ENCODE assay signal across 9 cellular contexts in the genomic region with DNA sequence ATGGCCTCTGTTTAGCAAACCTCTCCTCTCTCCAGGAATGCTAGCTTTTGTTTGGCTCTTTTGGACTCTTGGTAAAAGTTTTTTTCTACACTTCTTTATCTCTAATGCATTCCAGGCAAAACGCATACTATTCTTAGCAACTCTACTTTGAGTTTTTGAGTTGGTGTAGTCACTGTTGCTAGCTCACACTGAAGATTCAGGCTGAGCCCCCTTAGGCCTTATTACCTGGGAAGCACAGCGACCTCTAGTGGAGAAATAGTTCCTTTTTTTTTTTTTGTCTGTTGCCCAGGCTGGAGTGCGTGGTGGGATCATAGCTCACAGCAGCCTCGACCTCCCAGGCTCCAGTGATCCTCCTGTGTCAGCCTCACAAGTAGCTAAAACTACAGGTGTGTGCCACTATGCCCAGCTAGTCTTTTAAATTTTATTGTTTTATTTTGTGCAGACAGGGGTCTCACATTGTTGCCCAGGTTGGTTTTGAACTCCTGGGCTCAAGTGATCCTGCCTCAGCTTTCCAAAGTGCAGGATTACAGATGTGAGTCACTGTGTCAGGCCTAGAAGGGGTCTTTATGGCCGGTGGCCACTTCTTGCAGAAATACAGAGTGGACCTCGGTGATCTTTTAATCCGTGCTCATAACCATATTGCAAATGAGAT.
DNase-seq lines count a peak whose midpoint lies in the region; ATAC-seq and TF ChIP-seq lines count a peak whose summit lies in the region.
"Had no signal": no experiment of that assay in that cellular context is flagged by ENCODE, and none has a peak within 500 bp of the region (broad histone marks: within the 10 kb centered on the region; RNA-seq: fewer than 3 reads in every experiment).

No MANE protein-coding gene starts in this region.

- intact Hi-C loops in adrenal gland (cut with DNase I), result loop anchor here (5.0 to 10.0 kb wide), 2 partner anchors 92 to 100 kb away; no protein-coding TSS in a partner anchor

- TF ChIP-seq CTCF in adrenal gland (IDR thresholded peaks at IDR 0.05) (peak; percentile 31 to 73 (median 60)), thoracic aorta (IDR thresholded peaks at IDR 0.05) (peak; percentile 69)

- WGBS in adrenal gland, 4 donors, result 31 to 38% (median 35%) methylated on average over 7 of the region's 7 CpGs

- in situ Hi-C loops in Caki2 (cut with HindIII; ENCODE audit: low pct_unique_long_range_greater_than_20kb, low sequenced_read_pairs), result no loop called here

- no peaks in the 10 kb centered on the region for H3K9me3 ChIP-seq in adrenal gland (replicated peaks in 1 of 3)
- H3K9me3 ChIP-seq in thoracic aorta, result no peaks in the 10 kb centered on the region

- H3K27me3 ChIP-seq in adrenal gland, result peaks cover 3% of the 10 kb centered on the region
- H3K27me3 ChIP-seq in thoracic aorta (replicated peaks; ENCODE audit: insufficient read depth), result no peaks in the 10 kb centered on the region

- H3K36me3 ChIP-seq in adrenal gland (replicated peaks in 1 of 2) (no peaks in the 10 kb centered on the region), thoracic aorta (no peaks in the 10 kb centered on the region)

- peak; percentile 15 for DNase-seq in Caki2 (ENCODE audit: low read depth)
- peak; percentile 59 for DNase-seq in NCI-H1694 (lab: John Stamatoyannopoulos, UW)
- peak in 2 of 7 donors; percentile 28 to 34 for DNase-seq in adrenal gland
- DNase-seq in iPS-NIHi7 (ENCODE audit: extremely low spot score), result peak; percentile 68
- DNase-seq in thoracic aorta (ENCODE audit: low spot score), result no peak
- DNase-seq in cerebellum (ENCODE audit: low spot score), result no peak

- TF ChIP-seq POLR2A in adrenal gland (IDR thresholded peaks at IDR 0.05), result no peak

- no peak overlapping the region for H3K4me3 ChIP-seq in adrenal gland
- no peak overlapping the region for H3K4me3 ChIP-seq in thoracic aorta

- H3K27ac ChIP-seq in adrenal gland (no peak overlapping the region), thoracic aorta (no peak overlapping the region)

- ATAC-seq in GM21360 (IDR thresholded peaks at IDR 0.05; ENCODE audit: unreplicated experiment) (peak; percentile 64), thoracic aorta (ENCODE audit: insufficient number of reproducible peaks, low FRiP score, low read depth) (no peak), HG02852 (IDR thresholded peaks at IDR 0.05; ENCODE audit: unreplicated experiment) (no peak)
- ATAC-seq: naive thymus-derived CD4-positive, alpha-beta T cell had no signal

- H3K4me1 ChIP-seq in adrenal gland (replicated peaks in 1 of 2), result no peaks in the 10 kb centered on the region
- peaks cover 0 to 12% of the 10 kb centered on the region in 2 donors for H3K4me1 ChIP-seq in thoracic aorta (ENCODE audit: control insufficient read depth in 1 of 2, low read depth in 2 of 2)

Comparison
In these comparisons a context has a peak if more than half of its experiments do, and no peak if none do; other contexts are left out.
1. DNase-seq: peak in Caki2 (single experiment), NCI-H1694 (single experiment) and iPS-NIHi7 (single experiment); none in thoracic aorta (single experiment) and cerebellum (single experiment).